Comparison of ENCODE assay signal across 8 cellular contexts in genomic region chr1:206544562-206545257, GRCh38. TPM values are rescaled to one million over a fixed set of nuclear protein-coding genes. Genes with fewer than 3 reads are reported as not detected.
DNase-seq lines count a peak whose midpoint lies in the region; ATAC-seq, FAIRE-seq and TF ChIP-seq lines count a peak whose summit lies in the region.

No MANE protein-coding gene starts in this region.

- peak; percentile 71 for DNase-seq in Ammon's horn (ENCODE audit: low spot score)
- DNase-seq in GM20000 (ENCODE audit: low spot score) = peak; percentile 84
- peak; percentile 27 for DNase-seq in NCI-H2029 treated with DMSO at 0.1 percent for 48 hours (lab: John Stamatoyannopoulos, UW)
- peak; percentile 96 for DNase-seq in WTC11 (ENCODE audit: low spot score)
- peak; percentile 35 for DNase-seq in bronchial epithelial cell (ENCODE audit: low read depth)
- no peak for DNase-seq in kidney epithelial cell (ENCODE audit: low read depth)
- DNase-seq in stimulated activated CD4-positive, alpha-beta T cell treated with anti-CD3 and anti-CD28 coated beads, Interleukin-4, amount 100 ng/mL, for 24 hours = peak; percentile 87

- FAIRE-seq in bronchial epithelial cell (lab: Jason Lieb, UNC) = no peak

- no peak overlapping the region for H3K27ac Mint-ChIP-seq in WTC11

- no peaks in the 10 kb centered on the region for H3K27me3 Mint-ChIP-seq in WTC11 (ENCODE audit: low read depth)

- H3K27me3 ChIP-seq in bronchial epithelial cell (ENCODE audit: control insufficient read depth, insufficient read depth, low read length) (no peaks in the 10 kb centered on the region), kidney epithelial cell (ENCODE audit: control insufficient read depth, insufficient read depth, low read length) (no peaks in the 10 kb centered on the region)

- no peak overlapping the region; the same call in 1 of the 2 replicates for H3K4me3 Mint-ChIP-seq in WTC11

- no peaks in the 10 kb centered on the region for H3K36me3 Mint-ChIP-seq in WTC11

- POLR2A ChIA-PET in WTC11 (lab: Charles Lee) = interaction anchor here (0.5 to 0.6 kb wide), 2 partner anchors 44 to 57 kb away, joined by 3 read pairs; no protein-coding TSS in a partner anchor

- peaks cover 8% of the 10 kb centered on the region for H3K4me1 Mint-ChIP-seq in WTC11

- H3K36me3 ChIP-seq in bronchial epithelial cell (ENCODE audit: control insufficient read depth, insufficient read depth, low read length) (no peaks in the 10 kb centered on the region), kidney epithelial cell (ENCODE audit: control insufficient read depth, insufficient read depth, low read length) (no peaks in the 10 kb centered on the region)

- peaks cover 4% of the 10 kb centered on the region; the same call in 1 of the 2 replicates for H3K9me3 Mint-ChIP-seq in WTC11

- H3K4me3 ChIP-seq in bronchial epithelial cell (ENCODE audit: low read depth, low read length) (no peak overlapping the region), kidney epithelial cell (ENCODE audit: low read depth, low read length) (no peak overlapping the region)

- CTCF ChIA-PET in WTC11 (lab: Charles Lee) = interaction anchor here (0.5 to 3.8 kb wide), 44 partner anchors 10 to 508 kb away, joined by 3 to 95 read pairs (median 5); partner anchors contain the start of genes DYRK3, EIF2D, IKBKE and PFKFB2

- ATAC-seq in WTC11 (peak; percentile 96), GM21367 (IDR thresholded peaks at IDR 0.05; ENCODE audit: unreplicated experiment) (no peak)

- TF ChIP-seq CTCF in GM20000 (IDR thresholded peaks at IDR 0.05; ENCODE audit: extremely low read depth, missing control alignments) (peak; percentile 72), WTC11 (IDR thresholded peaks at IDR 0.05) (peak; percentile 78), bronchial epithelial cell (IDR thresholded peaks at IDR 0.05; ENCODE audit: insufficient read depth, low read length, severe bottlenecking) (peak; percentile 88), kidney epithelial cell (IDR thresholded peaks at IDR 0.05; ENCODE audit: insufficient read depth, low read length, poor library complexity, severe bottlenecking) (peak; percentile 95)

TF ChIP-seq in WTC11, 78 proteins besides CTCF, POLR2A, EP300 and RAD21:
- TF ChIP-seq, protein P1, sequence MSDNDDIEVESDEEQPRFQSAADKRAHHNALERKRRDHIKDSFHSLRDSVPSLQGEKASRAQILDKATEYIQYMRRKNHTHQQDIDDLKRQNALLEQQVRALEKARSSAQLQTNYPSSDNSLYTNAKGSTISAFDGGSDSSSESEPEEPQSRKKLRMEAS (CRISPR knock-in tag; IDR thresholded peaks at IDR 0.05) = peak; percentile 73; the same call in 1 of the 2 replicates
- TF ChIP-seq JUN (CRISPR knock-in tag; IDR thresholded peaks at IDR 0.05) (no peak), HMGA2 (CRISPR knock-in tag; IDR thresholded peaks at IDR 0.05) (no peak), ZNF263 (CRISPR knock-in tag; IDR thresholded peaks at IDR 0.05; ENCODE audit: low read depth) (no peak), CREM (CRISPR knock-in tag; IDR thresholded peaks at IDR 0.05) (no peak)
- TF ChIP-seq, protein P2, sequence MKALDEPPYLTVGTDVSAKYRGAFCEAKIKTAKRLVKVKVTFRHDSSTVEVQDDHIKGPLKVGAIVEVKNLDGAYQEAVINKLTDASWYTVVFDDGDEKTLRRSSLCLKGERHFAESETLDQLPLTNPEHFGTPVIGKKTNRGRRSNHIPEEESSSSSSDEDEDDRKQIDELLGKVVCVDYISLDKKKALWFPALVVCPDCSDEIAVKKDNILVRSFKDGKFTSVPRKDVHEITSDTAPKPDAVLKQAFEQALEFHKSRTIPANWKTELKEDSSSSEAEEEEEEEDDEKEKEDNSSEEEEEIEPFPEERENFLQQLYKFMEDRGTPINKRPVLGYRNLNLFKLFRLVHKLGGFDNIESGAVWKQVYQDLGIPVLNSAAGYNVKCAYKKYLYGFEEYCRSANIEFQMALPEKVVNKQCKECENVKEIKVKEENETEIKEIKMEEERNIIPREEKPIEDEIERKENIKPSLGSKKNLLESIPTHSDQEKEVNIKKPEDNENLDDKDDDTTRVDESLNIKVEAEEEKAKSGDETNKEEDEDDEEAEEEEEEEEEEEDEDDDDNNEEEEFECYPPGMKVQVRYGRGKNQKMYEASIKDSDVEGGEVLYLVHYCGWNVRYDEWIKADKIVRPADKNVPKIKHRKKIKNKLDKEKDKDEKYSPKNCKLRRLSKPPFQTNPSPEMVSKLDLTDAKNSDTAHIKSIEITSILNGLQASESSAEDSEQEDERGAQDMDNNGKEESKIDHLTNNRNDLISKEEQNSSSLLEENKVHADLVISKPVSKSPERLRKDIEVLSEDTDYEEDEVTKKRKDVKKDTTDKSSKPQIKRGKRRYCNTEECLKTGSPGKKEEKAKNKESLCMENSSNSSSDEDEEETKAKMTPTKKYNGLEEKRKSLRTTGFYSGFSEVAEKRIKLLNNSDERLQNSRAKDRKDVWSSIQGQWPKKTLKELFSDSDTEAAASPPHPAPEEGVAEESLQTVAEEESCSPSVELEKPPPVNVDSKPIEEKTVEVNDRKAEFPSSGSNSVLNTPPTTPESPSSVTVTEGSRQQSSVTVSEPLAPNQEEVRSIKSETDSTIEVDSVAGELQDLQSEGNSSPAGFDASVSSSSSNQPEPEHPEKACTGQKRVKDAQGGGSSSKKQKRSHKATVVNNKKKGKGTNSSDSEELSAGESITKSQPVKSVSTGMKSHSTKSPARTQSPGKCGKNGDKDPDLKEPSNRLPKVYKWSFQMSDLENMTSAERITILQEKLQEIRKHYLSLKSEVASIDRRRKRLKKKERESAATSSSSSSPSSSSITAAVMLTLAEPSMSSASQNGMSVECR (CRISPR knock-in tag; IDR thresholded peaks at IDR 0.05; ENCODE audit: borderline replicate concordance) = 0 out of 2 replicates have a peak, but pooled peaks have one; percentile 38
- TF ChIP-seq, protein P3, sequence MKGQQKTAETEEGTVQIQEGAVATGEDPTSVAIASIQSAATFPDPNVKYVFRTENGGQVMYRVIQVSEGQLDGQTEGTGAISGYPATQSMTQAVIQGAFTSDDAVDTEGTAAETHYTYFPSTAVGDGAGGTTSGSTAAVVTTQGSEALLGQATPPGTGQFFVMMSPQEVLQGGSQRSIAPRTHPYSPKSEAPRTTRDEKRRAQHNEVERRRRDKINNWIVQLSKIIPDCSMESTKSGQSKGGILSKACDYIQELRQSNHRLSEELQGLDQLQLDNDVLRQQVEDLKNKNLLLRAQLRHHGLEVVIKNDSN (CRISPR knock-in tag; IDR thresholded peaks at IDR 0.05) = peak; percentile 79

RNA-seq across cellular contexts. Expression of gene RASSF5, which starts 37.4 kb away (rescaled TPM):
- 1.7 to 2.1 TPM (median 1.7 TPM) in 3 replicates for total RNA-seq in WTC11 (2021)
- total RNA-seq in bronchial epithelial cell = 3.4 and 4.6 TPM in 2 replicates
- total RNA-seq in kidney epithelial cell = 4.0 and 4.2 TPM in 2 replicates
